In genomic region chr17:19338031-19338990, GRCh38 we compare ENCODE assay signal across 8 cellular contexts. TPM values are rescaled to one million over a fixed set of nuclear protein-coding genes. Genes with fewer than 3 reads are reported as not detected.
A peak's percentile ranks its signal among the peaks of the same experiment; 100 is the strongest.
DNase-seq lines count a peak whose midpoint lies in the region; ATAC-seq and TF ChIP-seq lines count a peak whose summit lies in the region.

No MANE protein-coding gene starts in this region.

- CTCF ChIA-PET in SK-N-SH (lab: Yijun Ruan, JAX) = interaction anchor here (0.6 to 2.0 kb wide), 8 partner anchors 16 to 108 kb away, joined by 3 to 11 read pairs (median 3); partner anchors contain the start of gene B9D1

- TF ChIP-seq CTCF in SK-N-SH (IDR thresholded peaks at IDR 0.05) (peak; percentile 55), right atrium auricular region (IDR thresholded peaks at IDR 0.05) (peak; percentile 55 to 71)

- no peaks in the 10 kb centered on the region for H3K27me3 ChIP-seq in SK-N-SH (ENCODE audit: insufficient read depth)
- H3K27me3 ChIP-seq in right atrium auricular region = no peaks in the 10 kb centered on the region

- H3K27ac ChIP-seq in SK-N-SH (ENCODE audit: low read depth in 2 of 2, low read length in 1 of 2) = no peak overlapping the region
- H3K27ac ChIP-seq in right atrium auricular region = peak overlapping the region; percentile 61 to 76

- peaks cover 5 to 8% of the 10 kb centered on the region in 2 experiments; a peak in 2 of 4 replicates for H3K4me1 ChIP-seq in SK-N-SH (ENCODE audit: control insufficient read depth in 1 of 2, insufficient read depth in 2 of 2, low read depth in 1 of 2, low read length in 1 of 2)
- peaks cover 0 to 49% of the 10 kb centered on the region in 2 donors for H3K4me1 ChIP-seq in right atrium auricular region

- no peak overlapping the region for H3K4me2 ChIP-seq in SK-N-SH

- H3K79me2 ChIP-seq in SK-N-SH (ENCODE audit: insufficient read depth) = no peaks in the 10 kb centered on the region

- H3K9me3 ChIP-seq in SK-N-SH = no peaks in the 10 kb centered on the region
- no peaks in the 10 kb centered on the region for H3K9me3 ChIP-seq in right atrium auricular region

- H3K27ac Mint-ChIP-seq in activated naive CD4-positive, alpha-beta T cell treated with anti-CD3 and anti-CD28 coated beads, Interleukin-2, amount 50 U/mL, for 72 hours = no peak overlapping the region

- H4K20me1 ChIP-seq in SK-N-SH (ENCODE audit: insufficient read depth) = no peaks in the 10 kb centered on the region

- DNase-seq in EH (ENCODE audit: low read depth) = peak; percentile 44
- peak; percentile 62 for DNase-seq in SK-N-SH
- DNase-seq in activated naive CD4-positive, alpha-beta T cell treated with anti-CD3 and anti-CD28 coated beads, Interleukin-2, amount 50 U/mL, for 72 hours (ENCODE audit: low spot score in 2 of 2) = peak in 1 of 2 donors; percentile 67
- DNase-seq in right atrium auricular region (ENCODE audit: low spot score) = no peak
- DNase-seq in stimulated activated CD4-positive, alpha-beta T cell treated with anti-CD3 and anti-CD28 coated beads, Interleukin-1b, Interleukin-23, amount 100 ng/mL, for 1 hour (ENCODE audit: low read depth in 2 of 2) = peak; percentile 24 to 39
- DNase-seq in KG1 (lab: John Stamatoyannopoulos, UW) = no peak
- DNase-seq in ureter (ENCODE audit: low spot score) = no peak

- ATAC-seq in HG02884 (IDR thresholded peaks at IDR 0.05; ENCODE audit: unreplicated experiment) = peak; percentile 55
- ATAC-seq in activated naive CD4-positive, alpha-beta T cell treated with anti-CD3 and anti-CD28 coated beads, Interleukin-2, amount 50 U/mL, for 72 hours = peak; percentile 84 to 91

- H3K9me3 Mint-ChIP-seq in activated naive CD4-positive, alpha-beta T cell treated with anti-CD3 and anti-CD28 coated beads, Interleukin-2, amount 50 U/mL, for 72 hours = no peaks in the 10 kb centered on the region

- H3K4me3 ChIP-seq in SK-N-SH (ENCODE audit: low read depth in 2 of 2, low read length in 1 of 2) = no peak overlapping the region
- no peak overlapping the region for H3K4me3 ChIP-seq in right atrium auricular region

- WGBS in SK-N-SH (ENCODE audit: low lambda C conversion rate) = 89% methylated on average over 6 of the region's 7 CpGs

- no peaks in the 10 kb centered on the region for H3K9me2 ChIP-seq in SK-N-SH

- POLR2A ChIA-PET in SK-N-SH (lab: Yijun Ruan, JAX) = interaction anchor here (0.5 kb wide), 1 partner anchor 33 kb away, joined by 3 read pairs; no protein-coding TSS in a partner anchor

- H3K36me3 ChIP-seq in SK-N-SH (replicated peaks in 1 of 2; ENCODE audit: control insufficient read depth in 1 of 2, insufficient read depth in 2 of 2, low read length in 1 of 2) = peaks cover 2 to 4% of the 10 kb centered on the region in 2 experiments
- H3K36me3 ChIP-seq in right atrium auricular region = peaks cover 13% of the 10 kb centered on the region

- no peak overlapping the region for H2AFZ ChIP-seq in SK-N-SH (ENCODE audit: low read depth)

- TF ChIP-seq EP300 in SK-N-SH (IDR thresholded peaks at IDR 0.05; ENCODE audit: borderline replicate concordance in 1 of 2, low read depth in 1 of 2, low read length in 1 of 2) = no peak

- H3K9ac ChIP-seq in SK-N-SH = no peak overlapping the region

- no peaks in the 10 kb centered on the region for H3F3A ChIP-seq in SK-N-SH (replicated peaks; ENCODE audit: insufficient read depth)

- peak; percentile 43 for TF ChIP-seq RAD21 in SK-N-SH (IDR thresholded peaks at IDR 0.05; ENCODE audit: low read length)

- H3K36me3 Mint-ChIP-seq in activated naive CD4-positive, alpha-beta T cell treated with anti-CD3 and anti-CD28 coated beads, Interleukin-2, amount 50 U/mL, for 72 hours = no peaks in the 10 kb centered on the region

TF ChIP-seq in SK-N-SH, 30 proteins besides CTCF, POLR2A, EP300 and RAD21:
- TF ChIP-seq SMC3 (IDR thresholded peaks at IDR 0.05; ENCODE audit: low read depth, low read length) (peak; percentile 37; the same call in 1 of the 2 replicates), PBX3 (IDR thresholded peaks at IDR 0.05) (no peak)
TF ChIP-seq in SK-N-SH: peak in this region for 1.

RNA-seq across cellular contexts. Expression of gene B9D1, which starts 24.2 kb away (rescaled TPM):
- polyA plus RNA-seq in SK-N-SH (2012; rRNA removed) = 75.0 and 81.6 TPM in 2 replicates
- polyA plus RNA-seq in SK-N-SH (2012; cell fraction: cytosol; rRNA removed) = 56.1 and 64.8 TPM in 2 replicates
- polyA plus RNA-seq in SK-N-SH (2012; cell fraction: nucleus; rRNA removed) = 81.5 and 92.1 TPM in 2 replicates
- total RNA-seq in activated naive CD4-positive, alpha-beta T cell treated with anti-CD3 and anti-CD28 coated beads, Interleukin-2, amount 50 U/mL, for 72 hours = 1 to 10 TPM; 4.5 to 7.5 TPM
- 10 to 100 TPM; 18.7 to 24.6 TPM for total RNA-seq in right atrium auricular region
- total RNA-seq in ureter = 22.7 TPM

RNA-seq across cellular contexts. Expression of gene MAPK7, which starts 40.0 kb away (rescaled TPM):
- polyA plus RNA-seq in SK-N-SH (2012; rRNA removed) = 10.5 and 19.1 TPM in 2 replicates
- 8.9 and 14.2 TPM in 2 replicates for polyA plus RNA-seq in SK-N-SH (2012; cell fraction: cytosol; rRNA removed)
- 54.4 and 71.5 TPM in 2 replicates for polyA plus RNA-seq in SK-N-SH (2012; cell fraction: nucleus; rRNA removed)
- 10 to 100 TPM in 1 of 2 donors, 1 to 10 TPM in 1; 9.1 to 33.4 TPM for total RNA-seq in activated naive CD4-positive, alpha-beta T cell treated with anti-CD3 and anti-CD28 coated beads, Interleukin-2, amount 50 U/mL, for 72 hours
- total RNA-seq in right atrium auricular region (10 to 100 TPM; 15.9 to 17.8 TPM), ureter (30.6 TPM)

RNA-seq across cellular contexts. Expression of gene MFAP4, which starts 48.7 kb away (rescaled TPM):
- 112 and 120 TPM in 2 replicates for polyA plus RNA-seq in SK-N-SH (2012; rRNA removed)
- polyA plus RNA-seq in SK-N-SH (2012; cell fraction: cytosol; rRNA removed) = 98.4 and 115 TPM in 2 replicates
- 99.5 and 101 TPM in 2 replicates for polyA plus RNA-seq in SK-N-SH (2012; cell fraction: nucleus; rRNA removed)
- not detected for total RNA-seq in activated naive CD4-positive, alpha-beta T cell treated with anti-CD3 and anti-CD28 coated beads, Interleukin-2, amount 50 U/mL, for 72 hours
- total RNA-seq in right atrium auricular region = 100 to 1,000 TPM in 1 of 2 donors, 10 to 100 TPM in 1; 78.5 to 104 TPM
- 119 TPM for total RNA-seq in ureter

Comparison
In these comparisons a context has a peak if more than half of its experiments do, and no peak if none do; other contexts are left out.
1. DNase-seq: peak in EH (single experiment), SK-N-SH (single experiment) and stimulated activated CD4-positive, alpha-beta T cell treated with anti-CD3 and anti-CD28 coated beads, Interleukin-1b, Interleukin-23, amount 100 ng/mL, for 1 hour (2 of 2); none in right atrium auricular region (single experiment), KG1 (single experiment) and ureter (single experiment).
2. H3K27ac ChIP-seq: peak in right atrium auricular region (2 of 2); none in SK-N-SH (0 of 2).
3. RNA of gene MFAP4, which starts 48.7 kb away (total RNA-seq): 119 TPM in ureter (single experiment) and 78.5 to 104 TPM in right atrium auricular region; not detected in activated naive CD4-positive, alpha-beta T cell treated with anti-CD3 and anti-CD28 coated beads, Interleukin-2, amount 50 U/mL, for 72 hours; every median in the first group is over 10 times any median in the second.